In the genomic region with DNA sequence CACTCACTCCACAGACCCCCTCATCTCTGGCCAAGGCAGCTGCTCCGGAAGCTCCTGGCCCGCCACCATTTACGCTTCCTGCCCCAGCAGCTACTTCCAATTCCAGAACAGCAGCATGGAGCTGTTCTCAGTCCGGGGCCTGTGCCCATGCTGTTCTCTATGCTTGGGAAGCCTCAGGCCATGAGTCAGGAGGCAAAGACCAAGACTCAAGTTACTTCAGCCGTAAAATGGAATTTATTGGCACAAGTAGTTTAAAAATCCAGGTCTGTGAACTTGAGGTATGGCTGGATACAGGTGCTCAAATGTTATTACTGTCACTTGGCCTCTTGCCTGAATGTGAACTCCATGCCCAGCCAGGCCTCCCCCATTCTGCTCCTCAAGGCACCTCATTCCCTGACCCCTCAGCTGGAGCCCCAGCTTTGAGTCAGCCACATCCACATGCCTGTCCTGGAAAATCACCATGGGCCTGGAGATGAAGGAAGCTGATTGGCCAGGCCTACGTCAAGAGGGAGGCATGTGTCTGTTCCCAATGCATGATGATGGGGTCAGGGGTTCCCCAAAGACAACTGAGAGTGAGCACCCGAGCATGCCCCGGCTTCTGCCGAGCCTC, we compare ENCODE assay signal across 19 cellular contexts.
"Had no signal": no experiment of that assay in that cellular context is flagged by ENCODE, and none has a peak within 500 bp of the region (broad histone marks: within the 10 kb centered on the region; RNA-seq: fewer than 3 reads in every experiment).

No MANE protein-coding gene starts in this region.

- H3K9me3 Mint-ChIP-seq: activated CD4-positive, alpha-beta memory T cell treated with anti-CD3 and anti-CD28 coated beads for 36 hours; activated naive CD4-positive, alpha-beta T cell treated with anti-CD3 and anti-CD28 coated beads, Interleukin-2, amount 10 ng/mL, durations not matched to agents 7 days and 5 days; activated T-cell treated with anti-CD3 and anti-CD28 coated beads, Interleukin-2, amount 50 U/mL, for 24 hours; neural progenitor cell; stimulated activated memory B cell treated with anti-CD40 and anti-IgM and Interleukin-4, amounts not matched to agents 10 μg/mL and 1 μg/mL and 100 μg/mL, for 72 hours had no signal

- H3K27ac ChIP-seq: body of pancreas, coronary artery, esophagus squamous epithelium, foreskin keratinocyte, neural progenitor cell, parathyroid adenoma, tibial artery had no signal

- H3K36me3 Mint-ChIP-seq: activated CD4-positive, alpha-beta memory T cell treated with anti-CD3 and anti-CD28 coated beads for 36 hours; activated naive CD4-positive, alpha-beta T cell treated with anti-CD3 and anti-CD28 coated beads, Interleukin-2, amount 10 ng/mL, durations not matched to agents 7 days and 5 days; stimulated activated memory B cell treated with anti-CD40 and anti-IgM and Interleukin-4, amounts not matched to agents 10 μg/mL and 1 μg/mL and 100 μg/mL, for 72 hours had no signal

- H3K9ac ChIP-seq: neural progenitor cell, parathyroid adenoma had no signal

- H3K4me1 Mint-ChIP-seq: activated CD4-positive, alpha-beta T cell treated with anti-CD3 and anti-CD28 coated beads for 36 hours; activated naive CD4-positive, alpha-beta T cell treated with anti-CD3 and anti-CD28 coated beads, Interleukin-2, amount 10 ng/mL, durations not matched to agents 7 days and 5 days; stimulated activated memory B cell treated with anti-CD40 and anti-IgM and Interleukin-4, amounts not matched to agents 10 μg/mL and 1 μg/mL and 100 μg/mL, for 72 hours had no signal

- DNase-seq: activated CD4-positive, alpha-beta memory T cell treated with anti-CD3 and anti-CD28 coated beads for 36 hours; activated CD4-positive, alpha-beta T cell treated with anti-CD3 and anti-CD28 coated beads for 36 hours; activated naive CD4-positive, alpha-beta T cell treated with anti-CD3 and anti-CD28 coated beads, Interleukin-2, amount 10 ng/mL, durations not matched to agents 7 days and 5 days; activated T-cell treated with anti-CD3 and anti-CD28 coated beads, Interleukin-2, amount 50 U/mL, for 24 hours; body of pancreas; caudate nucleus; esophagus squamous epithelium; foreskin keratinocyte; head of caudate nucleus; left colon; retina; stimulated activated CD4-positive, alpha-beta T cell treated with anti-CD3 and anti-CD28 coated beads, Interleukin-2, amount 100 ng/mL, for 48 hours; T-helper 2 cell; tibial artery had no signal

- H3K4me2 ChIP-seq: neural progenitor cell had no signal

- ATAC-seq: activated CD4-positive, alpha-beta T cell treated with anti-CD3 and anti-CD28 coated beads for 36 hours; body of pancreas; foreskin keratinocyte; left colon; stimulated activated memory B cell treated with anti-CD40 and anti-IgM and Interleukin-4, amounts not matched to agents 10 μg/mL and 1 μg/mL and 100 μg/mL, for 72 hours had no signal

- H3K4me3 Mint-ChIP-seq: activated CD4-positive, alpha-beta memory T cell treated with anti-CD3 and anti-CD28 coated beads for 36 hours; activated CD4-positive, alpha-beta T cell treated with anti-CD3 and anti-CD28 coated beads for 36 hours; activated naive CD4-positive, alpha-beta T cell treated with anti-CD3 and anti-CD28 coated beads, Interleukin-2, amount 10 ng/mL, durations not matched to agents 7 days and 5 days; activated T-cell treated with anti-CD3 and anti-CD28 coated beads, Interleukin-2, amount 50 U/mL, for 24 hours; neural progenitor cell; stimulated activated memory B cell treated with anti-CD40 and anti-IgM and Interleukin-4, amounts not matched to agents 10 μg/mL and 1 μg/mL and 100 μg/mL, for 72 hours had no signal

- H3K4me1 ChIP-seq: body of pancreas, foreskin keratinocyte, parathyroid adenoma had no signal

- H3K79me2 ChIP-seq: parathyroid adenoma had no signal

- H3K27me3 ChIP-seq: body of pancreas had no signal

- H3K36me3 ChIP-seq: esophagus squamous epithelium, neural progenitor cell, tibial artery had no signal

- H3K4me3 ChIP-seq: body of pancreas, coronary artery, esophagus squamous epithelium, lung, neural progenitor cell, tibial artery had no signal

- H3K27ac Mint-ChIP-seq: activated CD4-positive, alpha-beta memory T cell treated with anti-CD3 and anti-CD28 coated beads for 36 hours; activated CD4-positive, alpha-beta T cell treated with anti-CD3 and anti-CD28 coated beads for 36 hours; activated naive CD4-positive, alpha-beta T cell treated with anti-CD3 and anti-CD28 coated beads, Interleukin-2, amount 10 ng/mL, durations not matched to agents 7 days and 5 days; activated T-cell treated with anti-CD3 and anti-CD28 coated beads, Interleukin-2, amount 50 U/mL, for 24 hours; stimulated activated memory B cell treated with anti-CD40 and anti-IgM and Interleukin-4, amounts not matched to agents 10 μg/mL and 1 μg/mL and 100 μg/mL, for 72 hours had no signal
